In the genomic region with DNA sequence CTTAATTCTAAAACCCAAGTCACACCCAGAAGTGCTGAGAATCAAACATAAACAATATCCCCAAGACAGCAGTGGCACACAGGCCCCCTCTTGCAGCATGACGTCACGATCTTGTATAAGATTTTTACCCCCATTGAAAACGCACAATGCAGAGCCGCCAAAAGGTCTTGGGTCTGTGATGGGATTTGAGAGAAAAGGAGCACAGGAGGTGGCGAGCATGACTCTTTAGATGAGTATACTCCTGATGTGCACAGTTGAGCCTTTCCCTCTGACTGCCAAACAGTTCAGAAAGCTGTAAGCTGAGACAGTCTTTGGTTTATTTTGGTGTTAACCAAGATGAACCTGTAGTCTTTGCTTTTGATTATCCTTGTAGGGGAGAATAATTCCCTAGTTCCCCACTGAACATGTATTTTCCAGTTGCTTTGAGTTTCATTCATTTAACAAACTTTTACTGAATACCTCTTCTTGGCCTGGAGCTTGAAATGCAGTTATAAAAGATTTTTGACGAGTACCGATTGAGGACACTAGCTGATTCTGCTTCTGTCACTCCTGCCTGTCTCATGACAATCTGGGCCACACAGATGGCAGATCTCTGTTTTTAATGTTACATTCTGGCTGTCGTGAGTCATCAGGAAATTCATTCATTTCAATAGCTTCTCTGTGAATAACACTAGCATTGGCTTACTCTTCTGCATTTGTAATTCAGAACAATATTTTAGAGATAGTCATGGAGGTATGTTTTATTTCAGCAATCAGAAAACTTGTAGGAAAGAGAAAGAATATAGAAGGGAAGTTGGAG, we compare ENCODE assay signal across 11 cellular contexts. TPM values are rescaled to one million over a fixed set of nuclear protein-coding genes. Genes with fewer than 3 reads are reported as not detected.
DNase-seq lines count a peak whose midpoint lies in the region; ATAC-seq, FAIRE-seq and TF ChIP-seq lines count a peak whose summit lies in the region.
"Had no signal": no experiment of that assay in that cellular context is flagged by ENCODE, and none has a peak within 500 bp of the region (broad histone marks: within the 10 kb centered on the region; RNA-seq: fewer than 3 reads in every experiment).

No MANE protein-coding gene starts in this region.

- H3K9me3 ChIP-seq in HepG2 (ENCODE audit: low read length) (no peaks in the 10 kb centered on the region), right lobe of liver (no peaks in the 10 kb centered on the region), adipocyte (ENCODE audit: control insufficient read depth, low read length) (no peaks in the 10 kb centered on the region), small intestine (ENCODE audit: control insufficient read depth, low read depth) (no peaks in the 10 kb centered on the region)

- H3K4me1 Mint-ChIP-seq in endothelial cell (ENCODE audit: unreplicated experiment) = no peaks in the 10 kb centered on the region

- no peaks in the 10 kb centered on the region for H3K27me3 Mint-ChIP-seq in endothelial cell (ENCODE audit: unreplicated experiment)

- ATAC-seq in HepG2 (no peak), right lobe of liver (no peak), foreskin keratinocyte (peak; percentile 59)
- no peak for ATAC-seq in stimulated activated naive CD8-positive, alpha-beta T cell treated with anti-CD3 and anti-CD28 coated beads, Interleukin-15, Interleukin-2, amounts not matched to agents 100 U/mL and 50 U/mL, for 24 hours

- H4K20me1 ChIP-seq in HepG2 (ENCODE audit: insufficient read depth, low read length) = no peaks in the 10 kb centered on the region

- DNase-seq in HepG2 (ENCODE audit: low spot score) (no peak), right lobe of liver (no peak), adipocyte (ENCODE audit: low read depth) (peak; percentile 25), foreskin keratinocyte (peak; percentile 1 to 46), NCI-H1436 treated with DMSO at 0.1 percent for 48 hours (lab: John Stamatoyannopoulos, UW) (no peak), endothelial cell (ENCODE audit: low spot score) (no peak), small intestine (no peak)
- DNase-seq in stimulated activated naive CD8-positive, alpha-beta T cell treated with anti-CD3 and anti-CD28 coated beads, Interleukin-15, Interleukin-2, amounts not matched to agents 100 U/mL and 50 U/mL, for 24 hours = no peak
- DNase-seq: activated T-cell treated with anti-CD3 and anti-CD28 coated beads, Interleukin-2, amount 50 U/mL, for 4 hours; cerebellar nuclear complex had no signal

- H3K36me3 ChIP-seq in HepG2 (replicated peaks in 1 of 2; ENCODE audit: control insufficient read depth in 1 of 2, insufficient read depth in 2 of 2, low read length in 2 of 2) = no peaks in the 10 kb centered on the region
- no peaks in the 10 kb centered on the region for H3K36me3 ChIP-seq in right lobe of liver
- no peaks in the 10 kb centered on the region for H3K36me3 ChIP-seq in adipocyte (ENCODE audit: control insufficient read depth, insufficient read depth, low read length, severe bottlenecking)
- H3K36me3 ChIP-seq in small intestine (ENCODE audit: control insufficient read depth in 2 of 2, insufficient read depth in 2 of 2, low read length in 2 of 2) = no peaks in the 10 kb centered on the region

- 55% methylated on average over 8 of the region's 8 CpGs for WGBS in HepG2 (ENCODE audit: low lambda C conversion rate)
- 91% methylated on average over 8 of the region's 8 CpGs for WGBS in right lobe of liver (ENCODE audit: insufficient coverage, low coverage, low lambda C conversion rate, missing lambda C conversion rate)
- whole genome bisulfite sequencing in small intestine, 3 donors = 84 to 93% (median 88%) methylated on average over 8 of the region's 8 CpGs

- no peaks in the 10 kb centered on the region for H3K79me2 ChIP-seq in HepG2 (ENCODE audit: insufficient read depth, low read length)

- no peaks in the 10 kb centered on the region for H3K9me3 Mint-ChIP-seq in endothelial cell (ENCODE audit: unreplicated experiment)
- H3K9me3 Mint-ChIP-seq: activated T-cell treated with anti-CD3 and anti-CD28 coated beads, Interleukin-2, amount 50 U/mL, for 4 hours had no signal

- TF ChIP-seq EP300 in HepG2 (IDR thresholded peaks at IDR 0.05; ENCODE audit: low read depth in 2 of 2, low read length in 2 of 2) (no peak), HepG2 (CRISPR knock-in tag; IDR thresholded peaks at IDR 0.05; ENCODE audit: borderline replicate concordance) (no peak)

- no peak for FAIRE-seq in HepG2 (lab: Jason Lieb, UNC)
- FAIRE-seq in small intestine (lab: Jason Lieb, UNC) = no peak

- CTCF ChIA-PET in HepG2 (lab: Yijun Ruan, JAX; ENCODE audit: low intra/inter-chr PET ratio, low total read pairs) = no interaction called here

- POLR2A ChIA-PET in HepG2 (lab: Yijun Ruan, JAX) = no interaction called here

- in situ Hi-C loops in HepG2 (cut with HindIII; ENCODE audit: extremely low pct_ligation_motif_present, low pct_unique_long_range_greater_than_20kb) = no loop called here

- TF ChIP-seq CTCF in HepG2 (CRISPR knock-in tag; IDR thresholded peaks at IDR 0.05) (no peak), right lobe of liver (IDR thresholded peaks at IDR 0.05) (no peak), foreskin keratinocyte (conservative IDR thresholded peaks at IDR 0.05) (no peak), endothelial cell (IDR thresholded peaks at IDR 0.05; ENCODE audit: unreplicated experiment) (no peak)

- no peak overlapping the region for H3K4me2 ChIP-seq in HepG2 (ENCODE audit: low read depth, low read length)

- no peak overlapping the region for H3K27ac Mint-ChIP-seq in endothelial cell (ENCODE audit: unreplicated experiment)

- H3K4me3 ChIP-seq in HepG2 (replicated peaks in 1 of 3; ENCODE audit: insufficient read depth in 1 of 3, low read depth in 2 of 3, low read length in 3 of 3) (no peak overlapping the region), right lobe of liver (no peak overlapping the region), adipocyte (ENCODE audit: low read length) (no peak overlapping the region), small intestine (ENCODE audit: low read depth in 1 of 2, low read length in 2 of 2) (no peak overlapping the region)

- no peak overlapping the region for H3K4me3 Mint-ChIP-seq in endothelial cell (ENCODE audit: unreplicated experiment)
- H3K4me3 Mint-ChIP-seq: activated T-cell treated with anti-CD3 and anti-CD28 coated beads, Interleukin-2, amount 50 U/mL, for 4 hours had no signal

- intact Hi-C loops in HepG2 (cut with micrococcal nuclease; ENCODE audit: unreplicated experiment) (no loop called here), right lobe of liver (cut with DNase I) (no loop called here)

- TF ChIP-seq POLR2A in HepG2 (IDR thresholded peaks at IDR 0.05; ENCODE audit: insufficient read depth in 1 of 2, low read depth in 2 of 2, low read length in 2 of 2) = no peak
- no peak for TF ChIP-seq POLR2A in right lobe of liver (IDR thresholded peaks at IDR 0.05)

- 0 out of 5 replicates have a peak, but pooled peaks cover 0 to 2% of the 10 kb centered on the region in 2 experiments for H3K27me3 ChIP-seq in HepG2 (ENCODE audit: control insufficient read depth in 1 of 2, insufficient read depth in 2 of 2, low read length in 2 of 2)
- no peaks in the 10 kb centered on the region for H3K27me3 ChIP-seq in right lobe of liver
- no peaks in the 10 kb centered on the region for H3K27me3 ChIP-seq in adipocyte (replicated peaks; ENCODE audit: control insufficient read depth, insufficient read depth, low read length)
- no peaks in the 10 kb centered on the region for H3K27me3 ChIP-seq in foreskin keratinocyte
- no peaks in the 10 kb centered on the region for H3K27me3 ChIP-seq in small intestine (ENCODE audit: control insufficient read depth in 2 of 2, insufficient read depth in 2 of 2, low read length in 2 of 2)

- no peak for TF ChIP-seq RAD21 in HepG2 (CRISPR knock-in tag; IDR thresholded peaks at IDR 0.05)

- no TSS peak for BruUV-seq in HepG2 (replicated peaks; lab: Mats Ljungman, UMichigan)

- no peaks in the 10 kb centered on the region for H3K36me3 Mint-ChIP-seq in endothelial cell (ENCODE audit: low read depth, unreplicated experiment)

- H3K9ac ChIP-seq in HepG2 (ENCODE audit: insufficient read depth, low read depth, low read length) (no peak overlapping the region), adipocyte (ENCODE audit: low read length) (no peak overlapping the region)

- H3K27ac ChIP-seq in HepG2 (ENCODE audit: extremely low read length, insufficient read depth, low read length) (no peak overlapping the region), right lobe of liver (no peak overlapping the region), foreskin keratinocyte (no peak overlapping the region), small intestine (ENCODE audit: low read depth in 1 of 2, low read length in 1 of 2) (no peak overlapping the region)

- H3K4me1 ChIP-seq in HepG2 (ENCODE audit: insufficient read depth, low read length) = no peaks in the 10 kb centered on the region
- H3K4me1 ChIP-seq in right lobe of liver = no peaks in the 10 kb centered on the region
- H3K4me1 ChIP-seq in adipocyte (ENCODE audit: control insufficient read depth, insufficient read depth, low read length) = peaks cover 5% of the 10 kb centered on the region
- H3K4me1 ChIP-seq in foreskin keratinocyte = peaks cover 4% of the 10 kb centered on the region
- no peaks in the 10 kb centered on the region for H3K4me1 ChIP-seq in small intestine (ENCODE audit: control insufficient read depth in 2 of 2, insufficient read depth in 1 of 2, low read depth in 1 of 2, low read length in 1 of 2)

- H2AFZ ChIP-seq in HepG2 (ENCODE audit: low read length) = no peak overlapping the region

RNA-seq across cellular contexts. Expression of a gene that starts 28.9 kb away (rescaled TPM):
- total RNA-seq in HepG2 (2016; rRNA removed; fragmentation: Illumina TruSeq; extraction: Trizol) (not detected in 2 replicates), right lobe of liver (1 to 10 TPM in 3 of 6 experiments, under 1 TPM in 3; 0.09 to 5.7 (median 1.1) TPM), foreskin keratinocyte (0.03 and 0.07 TPM in 2 replicates), endothelial cell (ENCODE audit: unreplicated experiment) (0.23 TPM)
- not detected in 2 replicates for total RNA-seq in HepG2 (2016; cell fraction: cytosol; rRNA removed; fragmentation: Illumina TruSeq; extraction: Trizol; ENCODE audit: low read depth)
- not detected in 2 replicates for total RNA-seq in HepG2 (2016; cell fraction: insoluble cytoplasmic fraction; rRNA removed; fragmentation: Illumina TruSeq; extraction: Trizol)
- not detected in 2 replicates for total RNA-seq in HepG2 (2016; cell fraction: membrane; rRNA removed; fragmentation: Illumina TruSeq; extraction: Trizol)
- total RNA-seq in HepG2 (2016; cell fraction: nucleus; rRNA removed; fragmentation: Illumina TruSeq; extraction: Trizol) = not detected in 2 replicates
- polyA plus RNA-seq in HepG2 (2011; rRNA removed) (not detected in 2 replicates), foreskin keratinocyte (0.07 and 0.11 TPM in 2 replicates), small intestine (under 1 TPM in 1 of 3 donors, not detected in 2; 0.43 TPM)
- not detected in 2 replicates for polyA plus RNA-seq in HepG2 (2011; cell fraction: cytosol; rRNA removed)
- not detected in 2 replicates for polyA plus RNA-seq in HepG2 (2011; cell fraction: nucleus; rRNA removed)
- not detected in 2 replicates for polyA plus RNA-seq in HepG2 (2012)
- polyA plus RNA-seq in HepG2 (2016; cell fraction: cytosol; fragmentation: Illumina TruSeq; extraction: Trizol; ENCODE audit: low read depth) = not detected in 2 replicates
- polyA plus RNA-seq in HepG2 (2016; cell fraction: insoluble cytoplasmic fraction; fragmentation: Illumina TruSeq; extraction: Trizol; ENCODE audit: low read depth) = not detected in 2 replicates
- polyA plus RNA-seq in HepG2 (2016; cell fraction: membrane; fragmentation: Illumina TruSeq; extraction: Trizol; ENCODE audit: low read depth) = not detected in 2 replicates
- polyA plus RNA-seq in HepG2 (2016; cell fraction: nucleus; fragmentation: Illumina TruSeq; extraction: Trizol; ENCODE audit: insufficient read depth, low read depth) = not detected in 2 replicates
- not detected in 2 replicates for polyA minus RNA-seq in HepG2 (2011; rRNA and poly(A)+ RNA removed; ENCODE audit: low replicate concordance)
- not detected in 2 replicates for polyA minus RNA-seq in HepG2 (2011; cell fraction: cytosol; rRNA and poly(A)+ RNA removed)
- polyA minus RNA-seq in HepG2 (2011; cell fraction: nucleus; rRNA and poly(A)+ RNA removed) = not detected in 2 replicates

RNA-seq across cellular contexts. Expression of a gene that starts 50.2 kb away (rescaled TPM):
- total RNA-seq in HepG2 (2016; rRNA removed; fragmentation: Illumina TruSeq; extraction: Trizol) (10.9 and 13.4 TPM in 2 replicates), right lobe of liver (100 to 1,000 TPM in 3 of 6 experiments, 10 to 100 TPM in 3; 24.9 to 188 (median 91.4) TPM), foreskin keratinocyte (not detected in 2 replicates), endothelial cell (ENCODE audit: unreplicated experiment) (0.23 TPM)
- 1.3 and 1.4 TPM in 2 replicates for total RNA-seq in HepG2 (2016; cell fraction: cytosol; rRNA removed; fragmentation: Illumina TruSeq; extraction: Trizol; ENCODE audit: low read depth)
- 11.0 and 14.6 TPM in 2 replicates for total RNA-seq in HepG2 (2016; cell fraction: insoluble cytoplasmic fraction; rRNA removed; fragmentation: Illumina TruSeq; extraction: Trizol)
- 4.3 and 4.5 TPM in 2 replicates for total RNA-seq in HepG2 (2016; cell fraction: membrane; rRNA removed; fragmentation: Illumina TruSeq; extraction: Trizol)
- total RNA-seq in HepG2 (2016; cell fraction: nucleus; rRNA removed; fragmentation: Illumina TruSeq; extraction: Trizol) = 26.4 and 27.1 TPM in 2 replicates
- polyA plus RNA-seq in HepG2 (2011; rRNA removed) (8.8 and 9.8 TPM in 2 replicates), foreskin keratinocyte (not detected in 2 replicates), small intestine (100 to 1,000 TPM in 1 of 3 donors, 10 to 100 TPM in 2; 37.8 to 166 (median 85.7) TPM)
- polyA plus RNA-seq in HepG2 (2011; cell fraction: cytosol; rRNA removed) = 4.2 and 4.4 TPM in 2 replicates
- polyA plus RNA-seq in HepG2 (2011; cell fraction: nucleus; rRNA removed) = 48.5 and 49.6 TPM in 2 replicates
- 5.7 and 9.6 TPM in 2 replicates for polyA plus RNA-seq in HepG2 (2012)
- polyA plus RNA-seq in HepG2 (2016; cell fraction: cytosol; fragmentation: Illumina TruSeq; extraction: Trizol; ENCODE audit: low read depth) = 0.58 and 0.63 TPM in 2 replicates
- 8.0 and 8.4 TPM in 2 replicates for polyA plus RNA-seq in HepG2 (2016; cell fraction: insoluble cytoplasmic fraction; fragmentation: Illumina TruSeq; extraction: Trizol; ENCODE audit: low read depth)
- 1.8 and 2.5 TPM in 2 replicates for polyA plus RNA-seq in HepG2 (2016; cell fraction: membrane; fragmentation: Illumina TruSeq; extraction: Trizol; ENCODE audit: low read depth)
- 30.6 and 33.1 TPM in 2 replicates for polyA plus RNA-seq in HepG2 (2016; cell fraction: nucleus; fragmentation: Illumina TruSeq; extraction: Trizol; ENCODE audit: insufficient read depth, low read depth)
- polyA minus RNA-seq in HepG2 (2011; rRNA and poly(A)+ RNA removed; ENCODE audit: low replicate concordance) = 11.6 TPM in 1 of 2 replicates, not detected in the other
- polyA minus RNA-seq in HepG2 (2011; cell fraction: cytosol; rRNA and poly(A)+ RNA removed) = 4.1 TPM in 2 replicates
- 24.8 and 27.8 TPM in 2 replicates for polyA minus RNA-seq in HepG2 (2011; cell fraction: nucleus; rRNA and poly(A)+ RNA removed)
- total RNA-seq: lower leg skin had no signal

RNA-seq across cellular contexts. Expression of a gene that starts 54.5 kb away (rescaled TPM):
- total RNA-seq in HepG2 (2016; rRNA removed; fragmentation: Illumina TruSeq; extraction: Trizol) = 51.0 and 66.2 TPM in 2 replicates
- total RNA-seq in HepG2 (2016; cell fraction: cytosol; rRNA removed; fragmentation: Illumina TruSeq; extraction: Trizol; ENCODE audit: low read depth) = 38.5 and 43.1 TPM in 2 replicates
- 55.5 and 63.3 TPM in 2 replicates for total RNA-seq in HepG2 (2016; cell fraction: insoluble cytoplasmic fraction; rRNA removed; fragmentation: Illumina TruSeq; extraction: Trizol)
- total RNA-seq in HepG2 (2016; cell fraction: membrane; rRNA removed; fragmentation: Illumina TruSeq; extraction: Trizol) = 51.7 and 64.0 TPM in 2 replicates
- total RNA-seq in HepG2 (2016; cell fraction: nucleus; rRNA removed; fragmentation: Illumina TruSeq; extraction: Trizol) = 20.8 and 27.4 TPM in 2 replicates
- polyA plus RNA-seq in HepG2 (2011; rRNA removed) = 34.3 and 41.4 TPM in 2 replicates
- polyA plus RNA-seq in HepG2 (2011; cell fraction: cytosol; rRNA removed) = 19.2 and 23.8 TPM in 2 replicates
- polyA plus RNA-seq in HepG2 (2011; cell fraction: nucleus; rRNA removed) = 7.0 and 8.8 TPM in 2 replicates
- polyA plus RNA-seq in HepG2 (2012) = 39.2 and 39.8 TPM in 2 replicates
- 52.8 and 70.6 TPM in 2 replicates for polyA plus RNA-seq in HepG2 (2016; cell fraction: cytosol; fragmentation: Illumina TruSeq; extraction: Trizol; ENCODE audit: low read depth)
- polyA plus RNA-seq in HepG2 (2016; cell fraction: insoluble cytoplasmic fraction; fragmentation: Illumina TruSeq; extraction: Trizol; ENCODE audit: low read depth) = 95.8 and 101 TPM in 2 replicates
- 68.1 and 83.6 TPM in 2 replicates for polyA plus RNA-seq in HepG2 (2016; cell fraction: membrane; fragmentation: Illumina TruSeq; extraction: Trizol; ENCODE audit: low read depth)
- polyA plus RNA-seq in HepG2 (2016; cell fraction: nucleus; fragmentation: Illumina TruSeq; extraction: Trizol; ENCODE audit: insufficient read depth, low read depth) = 44.3 and 48.4 TPM in 2 replicates
- polyA minus RNA-seq in HepG2 (2011; rRNA and poly(A)+ RNA removed; ENCODE audit: low replicate concordance) = 7.3 and 16.0 TPM in 2 replicates
- 5.7 and 6.1 TPM in 2 replicates for polyA minus RNA-seq in HepG2 (2011; cell fraction: cytosol; rRNA and poly(A)+ RNA removed)
- 23.8 and 24.9 TPM in 2 replicates for polyA minus RNA-seq in HepG2 (2011; cell fraction: nucleus; rRNA and poly(A)+ RNA removed)
- total RNA-seq in right lobe of liver = 10 to 100 TPM; 23.9 to 40.8 (median 33.0) TPM
- total RNA-seq in foreskin keratinocyte = 59.0 and 63.9 TPM in 2 replicates
- polyA plus RNA-seq in foreskin keratinocyte = 99.4 and 103 TPM in 2 replicates
- total RNA-seq in endothelial cell (ENCODE audit: unreplicated experiment) = 16.9 TPM
- polyA plus RNA-seq in small intestine = 100 to 1,000 TPM; 101 to 313 (median 221) TPM

Comparison
In these comparisons a context has a peak if more than half of its experiments do, and no peak if none do; other contexts are left out.
1. DNase-seq: peak in adipocyte (single experiment) and foreskin keratinocyte (2 of 2); none in HepG2 (single experiment), right lobe of liver (0 of 3), stimulated activated naive CD8-positive, alpha-beta T cell treated with anti-CD3 and anti-CD28 coated beads, Interleukin-15, Interleukin-2, amounts not matched to agents 100 U/mL and 50 U/mL, for 24 hours (single experiment), NCI-H1436 treated with DMSO at 0.1 percent for 48 hours (single experiment), endothelial cell (single experiment) and small intestine (single experiment).